Comparison of ENCODE assay signal across 8 cellular contexts in the genomic region with DNA sequence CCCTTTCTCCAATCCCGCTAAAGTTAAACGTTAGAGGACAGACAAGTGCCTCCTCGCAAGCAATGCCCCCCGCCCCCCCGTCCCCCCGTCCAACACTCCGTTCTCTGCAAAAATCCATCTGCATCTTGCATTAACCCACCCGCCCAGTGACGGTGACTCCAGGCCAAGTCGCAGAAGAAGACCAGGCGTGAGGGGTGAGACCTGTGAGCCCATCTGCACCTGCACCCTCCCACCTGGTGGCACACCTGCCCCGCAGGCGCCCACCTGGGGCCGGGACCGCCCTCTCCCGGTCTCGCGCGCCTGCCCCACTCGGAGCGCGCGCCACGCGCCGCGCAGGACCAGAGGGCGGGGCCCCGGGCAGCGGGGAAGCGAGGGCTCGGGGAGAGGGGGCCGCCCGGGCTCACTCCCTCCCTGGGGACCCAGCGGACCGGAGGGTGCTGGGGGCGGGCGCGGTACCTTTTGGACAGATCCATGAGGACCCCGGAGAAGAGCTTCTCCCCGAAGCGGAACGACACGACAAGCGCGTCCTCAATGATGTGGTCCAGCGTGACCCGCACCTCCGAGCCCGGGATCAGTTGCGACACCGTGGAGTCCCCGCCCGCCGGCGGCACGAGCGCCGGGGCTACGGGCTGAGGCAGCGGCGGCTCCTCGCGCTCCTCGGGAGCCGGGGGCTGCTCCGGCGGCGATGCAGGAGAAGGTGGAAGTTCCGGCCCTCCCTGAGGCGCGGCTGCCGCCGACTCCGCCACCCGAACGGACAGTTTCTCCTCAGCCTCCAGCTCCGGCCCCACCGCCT. TPM values are rescaled to one million over a fixed set of nuclear protein-coding genes. Genes with fewer than 3 reads are reported as not detected.
A peak's percentile ranks its signal among the peaks of the same experiment; 100 is the strongest.
DNase-seq lines count a peak whose midpoint lies in the region; FAIRE-seq and TF ChIP-seq lines count a peak whose summit lies in the region.

No MANE protein-coding gene starts in this region.

- intact Hi-C loops in activated CD4-positive, alpha-beta memory T cell treated with anti-CD3 and anti-CD28 coated beads for 36 hours (cut with micrococcal nuclease): loop anchor here (1.0 to 2.0 kb wide), 5 partner anchors 35 to 909 kb away; partner anchors contain the start of genes RNF145, SLU7 and TTC1

- CTCF ChIA-PET in activated CD4-positive, alpha-beta memory T cell treated with anti-CD3 and anti-CD28 coated beads for 36 hours (lab: Charles Lee): interaction anchor here (0.6 to 0.7 kb wide), 2 partner anchors 207 to 944 kb away, joined by 3 read pairs; no protein-coding TSS in a partner anchor

- H3K4me1 Mint-ChIP-seq in activated CD4-positive, alpha-beta memory T cell treated with anti-CD3 and anti-CD28 coated beads for 36 hours (ENCODE audit: low read depth): peaks cover 10% of the 10 kb centered on the region
- peaks cover 6% of the 10 kb centered on the region for H3K4me1 Mint-ChIP-seq in mesothelial cell of epicardium

- DNase-seq in GM12892 (ENCODE audit: insufficient read length) (peak; percentile 59), HCEC 1CT (peak; percentile 6), NAMALWA (ENCODE audit: low spot score) (peak; percentile 59), mesothelial cell of epicardium (ENCODE audit: low spot score in 2 of 2, unreplicated experiment in 2 of 2) (peak in 1 of 2 experiments; percentile 29), Kasumi-1 (lab: John Stamatoyannopoulos, UW) (no peak)
- DNase-seq in activated CD4-positive, alpha-beta memory T cell treated with anti-CD3 and anti-CD28 coated beads for 36 hours: peak; percentile 51
- DNase-seq in effector memory CD4-positive, alpha-beta T cell: peak; percentile 30 to 47 (median 41)
- DNase-seq in stimulated activated CD8-positive, alpha-beta memory T cell treated with anti-CD3 and anti-CD28 coated beads, Interleukin-2, amount 100 ng/mL, for 48 hours (ENCODE audit: low read depth in 2 of 2): peak; percentile 17 to 34

- no peaks in the 10 kb centered on the region for H3K9me3 Mint-ChIP-seq in activated CD4-positive, alpha-beta memory T cell treated with anti-CD3 and anti-CD28 coated beads for 36 hours
- no peaks in the 10 kb centered on the region for H3K9me3 Mint-ChIP-seq in mesothelial cell of epicardium

- peaks cover 7% of the 10 kb centered on the region for H3K4me1 ChIP-seq in effector memory CD4-positive, alpha-beta T cell (ENCODE audit: control insufficient read depth, insufficient read depth, low read length, poor library complexity, severe bottlenecking)

- TF ChIP-seq CTCF in mesothelial cell of epicardium (IDR thresholded peaks at IDR 0.05; ENCODE audit: unreplicated experiment): no peak

- peak overlapping the region; percentile 74 for H3K27ac Mint-ChIP-seq in activated CD4-positive, alpha-beta memory T cell treated with anti-CD3 and anti-CD28 coated beads for 36 hours
- peak overlapping the region; percentile 85 for H3K27ac Mint-ChIP-seq in mesothelial cell of epicardium

- POLR2A ChIA-PET in activated CD4-positive, alpha-beta memory T cell treated with anti-CD3 and anti-CD28 coated beads for 36 hours (lab: Charles Lee): interaction anchor here (0.8 to 1.2 kb wide), 4 partner anchors 10 to 912 kb away, joined by 3 to 6 read pairs (median 4); partner anchors contain the start of gene SLU7

- H3K9me3 ChIP-seq in effector memory CD4-positive, alpha-beta T cell (ENCODE audit: control insufficient read depth, low read length): no peaks in the 10 kb centered on the region

- H3K27ac ChIP-seq in effector memory CD4-positive, alpha-beta T cell (ENCODE audit: insufficient read depth, low read length, poor library complexity, severe bottlenecking): peak overlapping the region; percentile 90

- FAIRE-seq in GM12892 (lab: Jason Lieb, UNC): peak; percentile 27

- peak overlapping the region; percentile 100 for H3K4me3 ChIP-seq in effector memory CD4-positive, alpha-beta T cell (ENCODE audit: insufficient read depth, low read depth, low read length, poor library complexity, severe bottlenecking)

- H3K36me3 Mint-ChIP-seq in activated CD4-positive, alpha-beta memory T cell treated with anti-CD3 and anti-CD28 coated beads for 36 hours: peaks cover 7% of the 10 kb centered on the region
- peaks cover 4% of the 10 kb centered on the region for H3K36me3 Mint-ChIP-seq in mesothelial cell of epicardium

- TF ChIP-seq POLR2A in GM12892 (IDR thresholded peaks at IDR 0.05; ENCODE audit: low read depth, low read length): no peak

- H3K36me3 ChIP-seq in effector memory CD4-positive, alpha-beta T cell (ENCODE audit: control insufficient read depth, insufficient read depth, low read length): peaks cover 14% of the 10 kb centered on the region

- H3K27me3 Mint-ChIP-seq in activated CD4-positive, alpha-beta memory T cell treated with anti-CD3 and anti-CD28 coated beads for 36 hours: no peaks in the 10 kb centered on the region
- H3K27me3 Mint-ChIP-seq in mesothelial cell of epicardium (ENCODE audit: low read depth): peaks cover 7% of the 10 kb centered on the region

- H3K27me3 ChIP-seq in effector memory CD4-positive, alpha-beta T cell (replicated peaks; ENCODE audit: control insufficient read depth, insufficient read depth, low read length, poor library complexity, severe bottlenecking): no peaks in the 10 kb centered on the region

- peak overlapping the region; percentile 81 for H3K4me3 Mint-ChIP-seq in activated CD4-positive, alpha-beta memory T cell treated with anti-CD3 and anti-CD28 coated beads for 36 hours
- H3K4me3 Mint-ChIP-seq in mesothelial cell of epicardium: peak overlapping the region; percentile 92

RNA-seq across cellular contexts. Expression of gene PWWP2A, which starts 0.7 kb away (rescaled TPM):
- polyA plus RNA-seq in GM12892 (2012; ENCODE audit: missing spikeins): 13.1 TPM
- 10 to 100 TPM; 15.7 to 17.4 TPM for total RNA-seq in activated CD4-positive, alpha-beta memory T cell treated with anti-CD3 and anti-CD28 coated beads for 36 hours
- 29.5 to 32.5 TPM (median 30.9 TPM) in 3 replicates for total RNA-seq in mesothelial cell of epicardium

Comparison
In these comparisons a context has a peak if more than half of its experiments do, and no peak if none do; other contexts are left out.
1. DNase-seq: peak in GM12892 (single experiment), HCEC 1CT (single experiment), NAMALWA (single experiment), activated CD4-positive, alpha-beta memory T cell treated with anti-CD3 and anti-CD28 coated beads for 36 hours (single experiment), effector memory CD4-positive, alpha-beta T cell (3 of 3) and stimulated activated CD8-positive, alpha-beta memory T cell treated with anti-CD3 and anti-CD28 coated beads, Interleukin-2, amount 100 ng/mL, for 48 hours (2 of 2); none in Kasumi-1 (0 of 2).